22 cellular contexts compared by ENCODE assay signal in the genomic region with DNA sequence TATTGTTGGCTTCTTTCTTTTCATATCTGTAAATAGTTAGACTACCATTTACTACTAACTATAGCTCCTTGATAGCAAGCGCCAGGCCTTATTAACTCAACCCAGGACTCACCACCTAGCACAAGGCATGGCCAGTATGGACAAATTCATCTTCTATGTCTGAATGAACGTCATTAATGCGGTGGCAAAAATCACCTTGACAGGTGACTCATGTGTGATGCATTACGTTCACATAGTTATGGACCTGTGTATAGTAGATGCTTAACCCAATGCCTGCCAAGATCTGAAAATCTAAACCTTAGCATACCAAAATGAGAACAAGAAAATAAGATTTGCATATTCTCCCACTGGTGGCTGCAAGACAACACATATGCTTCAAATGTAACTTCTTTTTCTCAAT.
DNase-seq lines count a peak whose midpoint lies in the region; ATAC-seq, FAIRE-seq and TF ChIP-seq lines count a peak whose summit lies in the region.
"Had no signal": no experiment of that assay in that cellular context is flagged by ENCODE, and none has a peak within 500 bp of the region (broad histone marks: within the 10 kb centered on the region; RNA-seq: fewer than 3 reads in every experiment).

No MANE protein-coding gene starts in this region.

- H3K4me1 ChIP-seq in A549 (peaks cover 11% of the 10 kb centered on the region; the same call in 1 of the 3 replicates), foreskin keratinocyte (peaks cover 15% of the 10 kb centered on the region), vagina (no peaks in the 10 kb centered on the region)

- no peak for TF ChIP-seq RAD21 in A549 (conservative IDR thresholded peaks at IDR 0.05 in 1 of 2, IDR thresholded peaks at IDR 0.05 in 1 of 2)

- TF ChIP-seq EP300 in A549 (IDR thresholded peaks at IDR 0.05), result no peak

- H3K4me2 ChIP-seq in A549, result no peak overlapping the region

- WGBS in A549 (ENCODE audit: missing lambda C conversion rate), result 66% methylated on average over 4 of the region's 4 CpGs

- CTCF ChIA-PET in A549 (lab: Yijun Ruan, JAX), result interaction anchor here (1.0 to 2.2 kb wide), 3 partner anchors 8 to 124 kb away, joined by 3 to 9 read pairs (median 3); no protein-coding TSS in a partner anchor

- intact Hi-C loops in vagina (cut with DNase I), result no loop called here
- intact Hi-C loops in dorsolateral prefrontal cortex (cut with DNase I), result no loop called here

- TF ChIP-seq CTCF in A549 (IDR thresholded peaks at IDR 0.05) (no peak), foreskin keratinocyte (conservative IDR thresholded peaks at IDR 0.05) (no peak), vagina (IDR thresholded peaks at IDR 0.05) (no peak), dorsolateral prefrontal cortex (IDR thresholded peaks at IDR 0.05 in 54 of 56, conservative IDR thresholded peaks at IDR 0.05 in 2 of 56; ENCODE audit: low read depth in 1 of 56, partially characterized antibody in 56 of 56) (no peak)

- H3K36me3 ChIP-seq in vagina, result peaks cover 0 to 4% of the 10 kb centered on the region in 2 donors

- POLR2A ChIA-PET in A549 (lab: Yijun Ruan, JAX), result no interaction called here

- H3K27me3 ChIP-seq in foreskin keratinocyte (no peaks in the 10 kb centered on the region), vagina (no peaks in the 10 kb centered on the region), dorsolateral prefrontal cortex (peaks cover 0 to 10% (median 0%) of the 10 kb centered on the region in 45 donors)

- H3K9me3 ChIP-seq in A549, result no peaks in the 10 kb centered on the region
- no peaks in the 10 kb centered on the region for H3K9me3 ChIP-seq in vagina

- H3K27ac ChIP-seq in A549 (no peak overlapping the region), foreskin keratinocyte (no peak overlapping the region), vagina (no peak overlapping the region), dorsolateral prefrontal cortex (no peak overlapping the region)
- H3K27ac ChIP-seq: HL-60, SK-N-MC had no signal

- TF ChIP-seq POLR2A in A549 (IDR thresholded peaks at IDR 0.05; ENCODE audit: low read length), result no peak
- no peak for TF ChIP-seq POLR2A in vagina (IDR thresholded peaks at IDR 0.05)

- H3K4me3 ChIP-seq in A549 (no peak overlapping the region), vagina (no peak overlapping the region), dorsolateral prefrontal cortex (no peak overlapping the region)
- H3K4me3 ChIP-seq: SK-N-MC had no signal

- DNase-seq in A549 (ENCODE audit: low read depth in 1 of 2, low spot score in 1 of 2) (no peak), HTR-8/SVneo (ENCODE audit: insufficient read length, low spot score) (no peak), astrocyte of the hippocampus (ENCODE audit: low read depth, low spot score) (peak; percentile 29), foreskin keratinocyte (peak; percentile 61 to 84), vagina (ENCODE audit: extremely low spot score in 2 of 2) (no peak), dorsolateral prefrontal cortex (no peak), RPMI8226 (no peak)
- no peak for DNase-seq in activated CD4-positive, alpha-beta T cell treated with anti-CD3 and anti-CD28 coated beads for 48 hours
- DNase-seq: 8988T, Calu3, DMS153, DND-41, NCI-H1048, NCI-H1417, NCI-H1694, NCI-H2029 treated with DMSO at 0.1 percent for 48 hours, NCI-H526 treated with DMSO at 0.1 percent for 48 hours, SIG-M5 had no signal

- FAIRE-seq in A549 (lab: Jason Lieb, UNC), result no peak
- peak; percentile 82 for FAIRE-seq in HTR-8/SVneo (lab: Jason Lieb, UNC)
- FAIRE-seq: GM18507, H1 had no signal

- ATAC-seq in A549 (no peak), foreskin keratinocyte (peak; percentile 95)

TF ChIP-seq in A549, 52 proteins besides CTCF, POLR2A, EP300 and RAD21:
- TF ChIP-seq FOSL2 (IDR thresholded peaks at IDR 0.05) (no peak), FOSL2 (CRISPR knock-in tag; IDR thresholded peaks at IDR 0.05) (0 out of 2 replicates have a peak, but pooled peaks have one; percentile 9), NFE2L2 (conservative IDR thresholded peaks at IDR 0.05; ENCODE audit: low read length) (no peak), CBX2 (IDR thresholded peaks at IDR 0.05; ENCODE audit: borderline replicate concordance, low read depth) (no peak), ZC3H11A (IDR thresholded peaks at IDR 0.05) (no peak)

Comparison
In these comparisons a context has a peak if more than half of its experiments do, and no peak if none do; other contexts are left out.
1. DNase-seq: peak in astrocyte of the hippocampus (single experiment) and foreskin keratinocyte (2 of 2); none in A549 (0 of 2), HTR-8/SVneo (single experiment), vagina (0 of 2), dorsolateral prefrontal cortex (0 of 10), activated CD4-positive, alpha-beta T cell treated with anti-CD3 and anti-CD28 coated beads for 48 hours (single experiment) and RPMI8226 (single experiment).